Comparison of ENCODE assay signal across 10 cellular contexts in the genomic region with DNA sequence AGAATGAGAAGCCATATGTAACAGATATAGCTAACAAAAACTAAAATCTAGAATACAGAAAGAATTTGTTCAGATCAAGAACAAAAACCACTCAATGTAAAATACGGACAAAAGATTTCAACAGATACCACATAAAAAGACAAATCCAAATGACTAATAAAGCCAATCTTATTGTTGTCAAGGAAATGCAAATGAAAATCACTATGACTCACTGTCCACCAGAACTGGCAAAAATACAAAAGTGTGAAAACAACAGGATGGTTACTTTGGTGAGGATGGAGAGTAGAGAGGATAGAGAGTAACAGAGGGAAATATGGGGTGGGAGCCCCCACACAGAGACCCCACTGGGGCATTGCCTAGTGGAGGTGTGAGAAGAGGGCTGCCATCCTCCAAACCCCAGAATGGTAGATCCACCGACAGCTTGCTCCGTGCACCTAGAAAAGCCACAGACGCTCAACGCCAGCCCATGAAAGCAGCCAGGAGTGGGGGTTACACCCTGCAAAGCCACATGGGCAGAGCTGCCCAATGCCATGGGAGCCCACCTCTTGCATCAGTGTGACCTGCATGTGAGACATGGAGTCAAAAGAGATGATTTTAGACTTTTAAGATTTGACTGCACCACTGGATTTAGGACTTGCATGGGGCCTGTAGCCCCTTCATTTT.
DNase-seq lines count a peak whose midpoint lies in the region; ATAC-seq and TF ChIP-seq lines count a peak whose summit lies in the region.
"Had no signal": no experiment of that assay in that cellular context is flagged by ENCODE, and none has a peak within 500 bp of the region (broad histone marks: within the 10 kb centered on the region; RNA-seq: fewer than 3 reads in every experiment).

No MANE protein-coding gene starts in this region.

- no peak overlapping the region for H2AFZ ChIP-seq in ACC112 (ENCODE audit: low read length, unreplicated experiment)

- H3K79me2 ChIP-seq in ACC112 (ENCODE audit: control insufficient read depth, insufficient read depth, low read length, unreplicated experiment): no peaks in the 10 kb centered on the region

- H3K4me3 ChIP-seq in ACC112 (ENCODE audit: low read depth, low read length) (no peak overlapping the region), fibroblast of mammary gland (ENCODE audit: control insufficient read depth, low read depth, low read length) (no peak overlapping the region)

- no peaks in the 10 kb centered on the region for H3K36me3 ChIP-seq in ACC112 (ENCODE audit: insufficient read depth, low read length)

- POLR2A ChIA-PET in RWPE1 (lab: Yijun Ruan, JAX; ENCODE audit: low non-redundant PET): no interaction called here

- H3K4me1 ChIP-seq in ACC112 (ENCODE audit: control insufficient read depth, insufficient read depth, low read length, unreplicated experiment): peaks cover 37% of the 10 kb centered on the region

- CTCF ChIA-PET in RWPE1 (lab: Yijun Ruan, JAX): interaction anchor here (1.1 kb wide), 1 partner anchor 52 kb away, joined by 9 read pairs; no protein-coding TSS in a partner anchor

- H3K27ac ChIP-seq in ACC112 (ENCODE audit: low read depth, low read length) (peak overlapping the region; percentile 80), RWPE1 (no peak overlapping the region; the same call in 1 of the 2 replicates)

- DNase-seq in GM13976 (ENCODE audit: low spot score) (peak; percentile 31), RWPE1 (ENCODE audit: low spot score) (peak; percentile 85), fibroblast of mammary gland (ENCODE audit: low read depth) (peak; percentile 93)
- DNase-seq: effector CD4-positive, alpha-beta T cell; NCI-H1417 had no signal

- in situ Hi-C loops in GM13976 (cut with MboI; ENCODE audit: low sequenced_read_pairs, unreplicated experiment): no loop called here

- TF ChIP-seq CTCF in GM13976 (IDR thresholded peaks at IDR 0.05; ENCODE audit: borderline replicate concordance, control extremely low read depth, extremely low read depth, insufficient read depth, missing control alignments) (no peak), RWPE1 (conservative IDR thresholded peaks at IDR 0.05; ENCODE audit: low read depth) (no peak), fibroblast of mammary gland (conservative IDR thresholded peaks at IDR 0.05; ENCODE audit: control insufficient read depth, insufficient read depth, low read depth, low read length) (no peak)

- H3K27me3 ChIP-seq in ACC112 (ENCODE audit: insufficient read depth, low read length): no peaks in the 10 kb centered on the region

- ATAC-seq in GM19452 (IDR thresholded peaks at IDR 0.05; ENCODE audit: unreplicated experiment) (no peak), GM21390 (IDR thresholded peaks at IDR 0.05; ENCODE audit: unreplicated experiment) (no peak), HG03520 (IDR thresholded peaks at IDR 0.05; ENCODE audit: unreplicated experiment) (no peak), GM21619 (IDR thresholded peaks at IDR 0.05; ENCODE audit: unreplicated experiment) (no peak)

Comparison
In these comparisons a context has a peak if more than half of its experiments do, and no peak if none do; other contexts are left out.
1. DNase-seq: peak in every context shown above with its lines; median percentile 93 in fibroblast of mammary gland; 85 in RWPE1; 31 in GM13976.